8 cellular contexts compared by ENCODE assay signal in the genomic region with DNA sequence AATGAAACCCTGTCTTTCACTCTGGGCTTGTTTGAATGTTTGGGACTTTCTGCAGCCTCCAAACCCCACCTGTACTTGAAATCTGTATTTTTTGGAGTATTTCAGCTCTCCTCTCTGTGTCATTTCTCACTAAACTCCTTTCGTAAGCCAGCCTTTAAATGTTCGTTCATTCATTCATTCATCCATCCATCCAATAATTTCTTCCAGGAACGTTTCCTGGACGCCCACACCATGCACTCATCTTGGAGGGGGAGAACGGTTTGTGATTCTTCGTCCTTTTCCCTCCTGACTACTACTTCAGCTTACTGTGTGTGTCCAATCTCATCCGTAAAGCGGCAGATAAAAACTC. TPM values are rescaled to one million over a fixed set of nuclear protein-coding genes. Genes with fewer than 3 reads are reported as not detected.
DNase-seq lines count a peak whose midpoint lies in the region; TF ChIP-seq lines count a peak whose summit lies in the region.

No MANE protein-coding gene starts in this region.

- no peaks in the 10 kb centered on the region for H3K36me3 ChIP-seq in HUES48 (ENCODE audit: control insufficient read depth, insufficient read depth, low read length)
- no peaks in the 10 kb centered on the region for H3K36me3 ChIP-seq in osteoblast (ENCODE audit: insufficient read depth, low read length)

- H3K4me1 ChIP-seq in HUES48 (ENCODE audit: control insufficient read depth, insufficient read depth, low read length), result peaks cover 19% of the 10 kb centered on the region
- H3K4me1 ChIP-seq in osteoblast (ENCODE audit: insufficient read depth, low read length), result peaks cover 19% of the 10 kb centered on the region

- H2AFZ ChIP-seq in osteoblast (ENCODE audit: low read length), result peak overlapping the region; percentile 98

- H3K9me3 Mint-ChIP-seq in Calu3 (ENCODE audit: low read depth, unreplicated experiment), result no peaks in the 10 kb centered on the region

- peak overlapping the region; percentile 25; the same call in 1 of the 2 replicates for H3K9ac ChIP-seq in HUES48 (ENCODE audit: low read depth, low read length)

- H3K79me2 ChIP-seq in osteoblast (ENCODE audit: insufficient read depth, low read length), result peaks cover 33% of the 10 kb centered on the region

- BruUV-seq in Calu3 (replicated peaks; lab: Mats Ljungman, UMichigan), result no TSS peak

- H3K4me3 Mint-ChIP-seq in Calu3 (ENCODE audit: low read depth, unreplicated experiment), result peak overlapping the region; percentile 73

- no peak for DNase-seq in Calu3
- no peak for DNase-seq in coronary artery (ENCODE audit: low spot score)
- DNase-seq in osteoblast (ENCODE audit: insufficient read length, low spot score, missing footprints), result no peak
- no peak for DNase-seq in glomerular visceral epithelial cell (ENCODE audit: extremely low spot score)
- DNase-seq in NCI-H2107 (lab: John Stamatoyannopoulos, UW), result no peak
- DNase-seq in ecto neural progenitor cell (ENCODE audit: low spot score), result no peak
- DNase-seq in DMS79 (lab: John Stamatoyannopoulos, UW), result no peak

- H3K27ac Mint-ChIP-seq in Calu3 (ENCODE audit: unreplicated experiment), result peak overlapping the region; percentile 69

- no peak for TF ChIP-seq CTCF in Calu3 (IDR thresholded peaks at IDR 0.05; ENCODE audit: unreplicated experiment)
- TF ChIP-seq CTCF in coronary artery (IDR thresholded peaks at IDR 0.05), result no peak
- no peak for TF ChIP-seq CTCF in osteoblast (IDR thresholded peaks at IDR 0.05; ENCODE audit: extremely low read depth, low read depth, low read length)

- H3K4me3 ChIP-seq in HUES48 (ENCODE audit: low read depth, low read length), result peak overlapping the region; percentile 44
- peak overlapping the region; percentile 94 for H3K4me3 ChIP-seq in coronary artery
- peak overlapping the region; percentile 79 for H3K4me3 ChIP-seq in osteoblast (ENCODE audit: insufficient read depth, low read length)

- intact Hi-C loops in Calu3 (cut with micrococcal nuclease; ENCODE audit: unreplicated experiment), result no loop called here

- peaks cover 32% of the 10 kb centered on the region for H3K36me3 Mint-ChIP-seq in Calu3 (ENCODE audit: insufficient read depth, unreplicated experiment)

- CTCF ChIA-PET in Calu3 (lab: Charles Lee), result interaction anchor here (0.7 to 1.2 kb wide), 3 partner anchors 15 to 66 kb away, joined by 3 to 4 read pairs (median 4); no protein-coding TSS in a partner anchor

- peaks cover 30% of the 10 kb centered on the region for H3K4me1 Mint-ChIP-seq in Calu3 (ENCODE audit: low read depth, unreplicated experiment)

- H3K27me3 ChIP-seq in HUES48 (ENCODE audit: control insufficient read depth, insufficient read depth, low read length), result peaks cover 8% of the 10 kb centered on the region
- peaks cover 4% of the 10 kb centered on the region for H3K27me3 ChIP-seq in osteoblast (ENCODE audit: insufficient read depth, low read length)

- H3K9me3 ChIP-seq in HUES48 (ENCODE audit: control insufficient read depth, insufficient read depth, low read length), result no peaks in the 10 kb centered on the region
- no peaks in the 10 kb centered on the region for H3K9me3 ChIP-seq in osteoblast (ENCODE audit: low read depth, low read length)

- H3K27ac ChIP-seq in HUES48 (ENCODE audit: low read depth, low read length) (no peak overlapping the region), coronary artery (peak overlapping the region; percentile 26 to 94), osteoblast (ENCODE audit: low read depth, low read length) (no peak overlapping the region)

- H3K27me3 Mint-ChIP-seq in Calu3 (ENCODE audit: unreplicated experiment), result no peaks in the 10 kb centered on the region

- peak overlapping the region; percentile 99 for H3K4me2 ChIP-seq in osteoblast (ENCODE audit: insufficient read depth, low read length)

- H4K20me1 ChIP-seq in osteoblast (ENCODE audit: insufficient read depth, low read length), result peaks cover 30% of the 10 kb centered on the region

RNA-seq across cellular contexts. Expression of a gene that starts 0.6 kb away (rescaled TPM):
- 14.1 and 16.0 TPM in 2 replicates for total RNA-seq in Calu3 (2022)
- 3.8 and 4.3 TPM in 2 replicates for total RNA-seq in osteoblast

Comparison
In these comparisons a context has a peak if more than half of its experiments do, and no peak if none do; other contexts are left out.
1. H3K27ac ChIP-seq: peak in coronary artery (2 of 2); none in HUES48 (single experiment) and osteoblast (single experiment).
2. H3K4me3 ChIP-seq: peak in every context shown above with its lines; median percentile 94 in coronary artery; 79 in osteoblast; 44 in HUES48.